ENCODE assay signal across 14 cellular contexts in the genomic region with DNA sequence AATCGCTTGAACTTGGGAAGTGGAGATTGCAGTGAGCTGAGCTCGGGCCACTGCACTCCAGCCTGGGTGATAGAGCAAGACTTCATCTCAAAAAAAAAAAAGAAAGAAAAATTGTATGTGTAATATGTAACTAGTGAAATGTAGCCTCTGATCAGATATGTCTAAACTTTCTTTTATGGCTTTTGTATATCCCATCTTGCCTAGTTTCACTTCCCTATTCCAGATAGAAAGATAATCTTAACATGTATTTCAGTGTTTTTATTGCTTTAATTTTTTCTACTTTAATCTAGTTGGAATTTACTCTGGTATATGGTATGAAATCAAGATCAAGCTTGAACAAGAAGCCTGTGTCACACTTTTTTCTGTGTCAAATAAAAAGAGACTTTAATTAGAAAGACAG. TPM values are rescaled to one million over a fixed set of nuclear protein-coding genes. Genes with fewer than 3 reads are reported as not detected.
DNase-seq lines count a peak whose midpoint lies in the region; ATAC-seq and TF ChIP-seq lines count a peak whose summit lies in the region.
"Had no signal": no experiment of that assay in that cellular context is flagged by ENCODE, and none has a peak within 500 bp of the region (broad histone marks: within the 10 kb centered on the region; RNA-seq: fewer than 3 reads in every experiment).

No MANE protein-coding gene starts in this region.

- H3K79me2 ChIP-seq in GM23248 (ENCODE audit: insufficient read depth) (peaks cover 61% of the 10 kb centered on the region), SU-DHL-6 (ENCODE audit: insufficient read depth, low read length) (peaks cover 22% of the 10 kb centered on the region), GM23338 (replicated peaks; ENCODE audit: insufficient read depth) (peaks cover 23% of the 10 kb centered on the region)

- H3K4me3 ChIP-seq in AG04450 (ENCODE audit: low read depth, low read length) (peak overlapping the region; percentile 32), GM23248 (peak overlapping the region; percentile 87), SU-DHL-6 (ENCODE audit: insufficient read depth, low read length, poor library complexity, severe bottlenecking) (no peak overlapping the region), mesenchymal stem cell (ENCODE audit: insufficient read depth in 1 of 2, low read depth in 1 of 2, low read length in 2 of 2) (peak overlapping the region in 1 of 2 experiments; percentile 87), GM23338 (no peak overlapping the region)

- H3K4me1 ChIP-seq in GM23248 (ENCODE audit: insufficient read depth) (peaks cover 10% of the 10 kb centered on the region; the same call in 1 of the 2 replicates), mesenchymal stem cell (ENCODE audit: control insufficient read depth, insufficient read depth, low read depth, low read length) (peaks cover 3% of the 10 kb centered on the region), GM23338 (ENCODE audit: insufficient read depth) (no peaks in the 10 kb centered on the region)

- no peak overlapping the region for H2AK5ac ChIP-seq in mesenchymal stem cell (ENCODE audit: low read length, severe bottlenecking)

- H3K4ac ChIP-seq in mesenchymal stem cell (ENCODE audit: low read depth in 1 of 2, low read length in 2 of 2), result no peak overlapping the region

- H3K4me3 Mint-ChIP-seq in GM23338, result no peak overlapping the region

- DNase-seq in AG04450 (ENCODE audit: low read depth, low spot score) (no peak), GM23248 (no peak), mesenchymal stem cell (no peak), GM23338 (ENCODE audit: low spot score) (no peak), NCI-H1105 (lab: John Stamatoyannopoulos, UW) (no peak)
- DNase-seq: CD8-positive, alpha-beta memory T cell; GF-D8; NCI-H1048; NCI-H446 treated with DMSO at 0.1 percent for 48 hours had no signal

- no peaks in the 10 kb centered on the region for H3K27me3 ChIP-seq in AG04450 (ENCODE audit: control insufficient read depth, insufficient read depth, low read length)
- no peaks in the 10 kb centered on the region for H3K27me3 ChIP-seq in GM23248 (replicated peaks; ENCODE audit: insufficient read depth)
- no peaks in the 10 kb centered on the region for H3K27me3 ChIP-seq in SU-DHL-6 (ENCODE audit: low read length)
- peaks cover 0 to 2% of the 10 kb centered on the region in 2 experiments for H3K27me3 ChIP-seq in mesenchymal stem cell (ENCODE audit: control insufficient read depth in 1 of 2, insufficient read depth in 1 of 2, low read length in 2 of 2)
- H3K27me3 ChIP-seq in GM23338 (ENCODE audit: insufficient read depth), result no peaks in the 10 kb centered on the region

- no peak overlapping the region for H2BK120ac ChIP-seq in mesenchymal stem cell (ENCODE audit: low read depth, low read length)

- no peak overlapping the region for H3K14ac ChIP-seq in mesenchymal stem cell (ENCODE audit: low read length in 2 of 2)

- no peak overlapping the region for H3K18ac ChIP-seq in mesenchymal stem cell (ENCODE audit: low read depth in 1 of 2, low read length in 2 of 2)

- H3K4me2 ChIP-seq in GM23248 (ENCODE audit: unreplicated experiment), result peak overlapping the region; percentile 97
- peak overlapping the region; percentile 82 for H3K4me2 ChIP-seq in SU-DHL-6 (ENCODE audit: low read depth, low read length, poor library complexity, severe bottlenecking)
- no peak overlapping the region for H3K4me2 ChIP-seq in mesenchymal stem cell (ENCODE audit: low read length, poor library complexity, severe bottlenecking)
- H3K4me2 ChIP-seq in GM23338, result no peak overlapping the region

- H4K20me1 ChIP-seq in GM23248 (ENCODE audit: insufficient read depth), result no peaks in the 10 kb centered on the region
- no peaks in the 10 kb centered on the region for H4K20me1 ChIP-seq in SU-DHL-6 (ENCODE audit: low read depth, low read length)
- H4K20me1 ChIP-seq in GM23338 (replicated peaks; ENCODE audit: insufficient read depth), result no peaks in the 10 kb centered on the region

- H2AFZ ChIP-seq in GM23248, result peak overlapping the region; percentile 29; the same call in 1 of the 2 replicates
- no peak overlapping the region for H2AFZ ChIP-seq in SU-DHL-6 (ENCODE audit: low read depth, low read length, severe bottlenecking)
- H2AFZ ChIP-seq in mesenchymal stem cell (ENCODE audit: low read depth, low read length), result no peak overlapping the region
- H2AFZ ChIP-seq in GM23338, result no peak overlapping the region

- CTCF ChIA-PET in AG04450 (lab: Charles Lee), result interaction anchor here (0.9 kb wide), 1 partner anchor 159 kb away, joined by 3 read pairs; no protein-coding TSS in a partner anchor

- H3F3A ChIP-seq in GM23248 (ENCODE audit: insufficient read depth) (no peaks in the 10 kb centered on the region), SU-DHL-6 (ENCODE audit: insufficient read depth) (peaks cover 15% of the 10 kb centered on the region), GM23338 (replicated peaks; ENCODE audit: low read depth) (no peaks in the 10 kb centered on the region)

- no peak overlapping the region for H3K27ac Mint-ChIP-seq in GM23338
- H3K27ac Mint-ChIP-seq: activated T-helper 1 cell treated with anti-CD3 and anti-CD28 coated beads, Interleukin-12 subunit alpha, Interleukin-12 subunit beta, Interleukin-2, Interleukin-4 antibody, amounts not matched to agents 30 ng/mL and 10 ng/mL and 1 ng/mL, durations not matched to agents 14 hours and 24 hours and 36 hours had no signal

- POLR2A ChIA-PET in AG04450 (lab: Yijun Ruan, JAX), result no interaction called here

- H4K8ac ChIP-seq in mesenchymal stem cell (ENCODE audit: low read length), result no peak overlapping the region

- H4K91ac ChIP-seq in mesenchymal stem cell (ENCODE audit: low read length), result no peak overlapping the region

- no peak overlapping the region for H2BK5ac ChIP-seq in mesenchymal stem cell (ENCODE audit: low read depth, low read length, poor library complexity, severe bottlenecking)

- WGBS in GM23248 (ENCODE audit: low coverage in 1 of 2, low lambda C conversion rate in 2 of 2, missing lambda C conversion rate in 2 of 2), 2 experiments, result 48% methylated on average over 2 of the region's 2 CpGs; no CpG with 5 or more reads in 1 of the 2 experiments
- WGBS in mesenchymal stem cell, result 100% methylated on average over 2 of the region's 2 CpGs

- ATAC-seq in HG02678 (IDR thresholded peaks at IDR 0.05; ENCODE audit: unreplicated experiment) (no peak), GM23338 (no peak), HG02763 (IDR thresholded peaks at IDR 0.05; ENCODE audit: unreplicated experiment) (no peak)
- ATAC-seq: Right ventricle myocardium inferior had no signal

- H3K9ac ChIP-seq in GM23248 (peak overlapping the region; percentile 97), SU-DHL-6 (ENCODE audit: low read length) (0 out of 2 replicates have a peak overlapping the region, but pooled peaks have one; percentile 77), mesenchymal stem cell (ENCODE audit: low read length) (peak overlapping the region; percentile 93)

- no peak overlapping the region for H2BK12ac ChIP-seq in mesenchymal stem cell (ENCODE audit: low read length in 2 of 2)

- H3K9me2 ChIP-seq in GM23248 (ENCODE audit: insufficient read depth) (no peaks in the 10 kb centered on the region), SU-DHL-6 (replicated peaks; ENCODE audit: insufficient read depth, low read length) (no peaks in the 10 kb centered on the region), GM23338 (ENCODE audit: insufficient read depth) (no peaks in the 10 kb centered on the region)

- no peaks in the 10 kb centered on the region for H3K9me3 Mint-ChIP-seq in GM23338
- H3K9me3 Mint-ChIP-seq: activated T-helper 1 cell treated with anti-CD3 and anti-CD28 coated beads, Interleukin-12 subunit alpha, Interleukin-12 subunit beta, Interleukin-2, Interleukin-4 antibody, amounts not matched to agents 30 ng/mL and 10 ng/mL and 1 ng/mL, durations not matched to agents 14 hours and 24 hours and 36 hours; CD8-positive, alpha-beta memory T cell had no signal

- H3K9me3 ChIP-seq in AG04450 (ENCODE audit: control insufficient read depth, insufficient read depth, low read length) (no peaks in the 10 kb centered on the region), GM23248 (ENCODE audit: low read depth) (no peaks in the 10 kb centered on the region), SU-DHL-6 (ENCODE audit: insufficient read depth, low read length) (no peaks in the 10 kb centered on the region), mesenchymal stem cell (ENCODE audit: control insufficient read depth, low read length) (no peaks in the 10 kb centered on the region)

- H3K23ac ChIP-seq in mesenchymal stem cell (ENCODE audit: low read length in 2 of 2), result no peak overlapping the region

- H3K79me1 ChIP-seq in mesenchymal stem cell (replicated peaks; ENCODE audit: low read length, poor library complexity, severe bottlenecking), result no peaks in the 10 kb centered on the region

- no peak overlapping the region for H2BK15ac ChIP-seq in mesenchymal stem cell (ENCODE audit: low read depth, poor library complexity, severe bottlenecking)

- in situ Hi-C loops in GM23248 (cut with MboI), result no loop called here

- TF ChIP-seq CTCF in AG04450 (IDR thresholded peaks at IDR 0.05; ENCODE audit: low read depth, low read length) (no peak), SU-DHL-6 (IDR thresholded peaks at IDR 0.05; ENCODE audit: insufficient read depth, low read length, poor library complexity, severe bottlenecking) (no peak), GM23338 (conservative IDR thresholded peaks at IDR 0.05; ENCODE audit: low read depth in 2 of 2) (no peak)

- H3K27ac ChIP-seq in AG04450 (ENCODE audit: low read depth, low read length) (no peak overlapping the region), GM23248 (0 out of 2 replicates have a peak overlapping the region, but pooled peaks have one; percentile 6), SU-DHL-6 (ENCODE audit: low read depth, low read length) (no peak overlapping the region), mesenchymal stem cell (ENCODE audit: low read length, poor library complexity, severe bottlenecking) (no peak overlapping the region), GM23338 (ENCODE audit: low read depth) (no peak overlapping the region)

- no peaks in the 10 kb centered on the region for H3K27me3 Mint-ChIP-seq in GM23338 (ENCODE audit: insufficient read depth, low read depth, poor library complexity)
- H3K27me3 Mint-ChIP-seq: CD8-positive, alpha-beta memory T cell had no signal

- H3K36me3 ChIP-seq in GM23248 (ENCODE audit: low read depth) (no peaks in the 10 kb centered on the region), SU-DHL-6 (ENCODE audit: low read length) (no peaks in the 10 kb centered on the region), mesenchymal stem cell (ENCODE audit: control insufficient read depth in 1 of 2, insufficient read depth in 2 of 2, low read depth in 1 of 2, low read length in 2 of 2) (no peaks in the 10 kb centered on the region), GM23338 (ENCODE audit: insufficient read depth) (no peaks in the 10 kb centered on the region)

- H3K36me3 Mint-ChIP-seq in GM23338 (ENCODE audit: low read depth), result no peaks in the 10 kb centered on the region

- peaks cover 13% of the 10 kb centered on the region for H3K4me1 Mint-ChIP-seq in GM23338

RNA-seq across cellular contexts. Expression of a gene that starts 1.9 kb away (rescaled TPM):
- polyA plus RNA-seq in AG04450 (2011; rRNA removed) (4.5 and 6.2 TPM in 2 replicates), GM23248 (2016; fragmentation: Nextera tagmentation; extraction: Ambion mirVana) (6.1 and 6.3 TPM in 2 replicates), GM23338 (2016; fragmentation: Nextera tagmentation; extraction: Ambion mirVana) (1.1 and 2.0 TPM in 2 replicates)
- polyA minus RNA-seq in AG04450 (2011; rRNA and poly(A)+ RNA removed), result 4.9 and 7.4 TPM in 2 replicates
- total RNA-seq in GM23248 (2014; rRNA removed; shearing (Covaris generic)), result 7.1 and 8.5 TPM in 2 replicates
- polyA plus RNA-seq in mesenchymal stem cell (2013, experiment 1 of 2), result 3.6 TPM
- 3.9 TPM for polyA plus RNA-seq in mesenchymal stem cell (2013, experiment 2 of 2)
- 6.3 and 6.4 TPM in 2 replicates for total RNA-seq in GM23338 (2014; rRNA removed; shearing (Covaris generic))

Comparison
In these comparisons a context has a peak if more than half of its experiments do, and no peak if none do; other contexts are left out.
1. H3K4me3 ChIP-seq: peak in AG04450 (single experiment) and GM23248 (single experiment); none in SU-DHL-6 (single experiment) and GM23338 (single experiment).
2. H3K4me2 ChIP-seq: peak in GM23248 (single experiment) and SU-DHL-6 (single experiment); none in mesenchymal stem cell (single experiment) and GM23338 (single experiment).
3. Peak in every context shown above with its lines, with median percentiles within 50 percentile points of each other: H3K9ac ChIP-seq.